Comparison of ENCODE assay signal across 8 cellular contexts in genomic region chr14:33839193-33840076, GRCh38.
DNase-seq lines count a peak whose midpoint lies in the region; ATAC-seq and TF ChIP-seq lines count a peak whose summit lies in the region.

No MANE protein-coding gene starts in this region.

- no peaks in the 10 kb centered on the region for H3K79me2 ChIP-seq in GM23248 (ENCODE audit: insufficient read depth)
- no peaks in the 10 kb centered on the region for H3K79me2 ChIP-seq in mesendoderm (ENCODE audit: control insufficient read depth, insufficient read depth, low read length)

- in situ Hi-C loops in GM23248 (cut with MboI): loop anchor here (25.0 kb wide), 1 partner anchor 248 kb away; no protein-coding TSS in a partner anchor

- no peak overlapping the region for H3K23ac ChIP-seq in mesendoderm (ENCODE audit: low read length)

- peaks cover 27% of the 10 kb centered on the region for H3K27me3 ChIP-seq in GM23248 (replicated peaks; ENCODE audit: insufficient read depth)
- peaks cover 0 to 3% (median 0%) of the 10 kb centered on the region in 45 donors for H3K27me3 ChIP-seq in dorsolateral prefrontal cortex
- no peaks in the 10 kb centered on the region for H3K27me3 ChIP-seq in mesendoderm (ENCODE audit: insufficient read depth, low read length, poor library complexity)

- H3K18ac ChIP-seq in mesendoderm (ENCODE audit: low read length): no peak overlapping the region

- ATAC-seq in stimulated activated naive CD8-positive, alpha-beta T cell treated with anti-CD3 and anti-CD28 coated beads, Interleukin-15, Interleukin-2, amounts not matched to agents 100 U/mL and 50 U/mL, for 24 hours: no peak
- ATAC-seq in HG03135 (IDR thresholded peaks at IDR 0.05; ENCODE audit: unreplicated experiment): no peak

- H2AK5ac ChIP-seq in mesendoderm (ENCODE audit: low read length): no peak overlapping the region

- H4K20me1 ChIP-seq in GM23248 (ENCODE audit: insufficient read depth): no peaks in the 10 kb centered on the region

- H3K56ac ChIP-seq in mesendoderm (ENCODE audit: low read length): no peak overlapping the region

- 23 to 25% methylated on average over 16 of the region's 16 CpGs for WGBS in GM23248 (ENCODE audit: low coverage in 1 of 2, low lambda C conversion rate in 2 of 2, missing lambda C conversion rate in 2 of 2), 2 experiments
- WGBS in mesendoderm (ENCODE audit: extremely low coverage, insufficient coverage, low lambda C conversion rate): no CpG with 5 or more reads among the region's 16 CpGs

- no peak overlapping the region for H2BK15ac ChIP-seq in mesendoderm (replicated peaks; ENCODE audit: low read depth)

- intact Hi-C loops in dorsolateral prefrontal cortex (cut with DNase I): loop anchor here (2.0 to 10.0 kb wide), 5 partner anchors 98 to 465 kb away; no protein-coding TSS in a partner anchor

- H3K4me1 Mint-ChIP-seq in activated CD4-positive, alpha-beta T cell treated with anti-CD3 and anti-CD28 coated beads, Interleukin-2, amount 10 ng/mL, durations not matched to agents 7 days and 5 days: peaks cover 26% of the 10 kb centered on the region

- CTCF ChIA-PET in activated CD4-positive, alpha-beta T cell treated with anti-CD3 and anti-CD28 coated beads, Interleukin-2, amount 10 ng/mL, durations not matched to agents 7 days and 5 days (lab: Charles Lee): interaction anchor here (0.7 to 3.2 kb wide), 3 partner anchors 179 to 259 kb away, joined by 3 to 16 read pairs (median 5); no protein-coding TSS in a partner anchor

- H2BK120ac ChIP-seq in mesendoderm (ENCODE audit: low read depth, low read length): no peak overlapping the region

- no peak overlapping the region for H3K9ac ChIP-seq in GM23248
- H3K9ac ChIP-seq in mesendoderm (ENCODE audit: low read length): no peak overlapping the region

- H4K8ac ChIP-seq in mesendoderm (ENCODE audit: low read depth, low read length): no peak overlapping the region

- H3K9me3 Mint-ChIP-seq in activated CD4-positive, alpha-beta T cell treated with anti-CD3 and anti-CD28 coated beads, Interleukin-2, amount 10 ng/mL, durations not matched to agents 7 days and 5 days: no peaks in the 10 kb centered on the region

- no peak overlapping the region for H2AFZ ChIP-seq in GM23248

- no peak overlapping the region for H4K5ac ChIP-seq in mesendoderm (ENCODE audit: low read length)

- H3K9me3 ChIP-seq in GM23248 (ENCODE audit: low read depth): no peaks in the 10 kb centered on the region

- no peaks in the 10 kb centered on the region for H3K9me2 ChIP-seq in GM23248 (ENCODE audit: insufficient read depth)

- POLR2A ChIA-PET in activated CD4-positive, alpha-beta T cell treated with anti-CD3 and anti-CD28 coated beads, Interleukin-2, amount 10 ng/mL, durations not matched to agents 7 days and 5 days (lab: Charles Lee): no interaction called here

- no peak overlapping the region for H2BK5ac ChIP-seq in mesendoderm (ENCODE audit: low read length)

- peak; percentile 64 for DNase-seq in COLO668 (lab: John Stamatoyannopoulos, UW; ENCODE audit: unreplicated experiment)
- DNase-seq in GM23248: peak; percentile 76
- peak; percentile 36 for DNase-seq in NCI-H2196 treated with DMSO at 0.1 percent for 48 hours (lab: John Stamatoyannopoulos, UW; ENCODE audit: unreplicated experiment)
- DNase-seq in activated CD4-positive, alpha-beta T cell treated with anti-CD3 and anti-CD28 coated beads, Interleukin-2, amount 10 ng/mL, durations not matched to agents 7 days and 5 days: peak; percentile 73
- peak in 8 of 10 donors; percentile 36 to 70 (median 56) for DNase-seq in dorsolateral prefrontal cortex
- peak; percentile 45 for DNase-seq in mesendoderm
- peak; percentile 50 for DNase-seq in stimulated activated naive CD8-positive, alpha-beta T cell treated with anti-CD3 and anti-CD28 coated beads, Interleukin-15, Interleukin-2, amounts not matched to agents 100 U/mL and 50 U/mL, for 24 hours

- H3K36me3 ChIP-seq in GM23248 (ENCODE audit: low read depth): no peaks in the 10 kb centered on the region
- no peaks in the 10 kb centered on the region for H3K36me3 ChIP-seq in mesendoderm (ENCODE audit: control insufficient read depth, insufficient read depth, low read length)

- no peaks in the 10 kb centered on the region for H3K79me1 ChIP-seq in mesendoderm (ENCODE audit: low read length)

- no peak overlapping the region for H3K4ac ChIP-seq in mesendoderm (ENCODE audit: low read depth, low read length)

- H3K27me3 Mint-ChIP-seq in activated CD4-positive, alpha-beta T cell treated with anti-CD3 and anti-CD28 coated beads, Interleukin-2, amount 10 ng/mL, durations not matched to agents 7 days and 5 days: peaks cover 3% of the 10 kb centered on the region

- no peak overlapping the region for H3K27ac Mint-ChIP-seq in activated CD4-positive, alpha-beta T cell treated with anti-CD3 and anti-CD28 coated beads, Interleukin-2, amount 10 ng/mL, durations not matched to agents 7 days and 5 days

- no peaks in the 10 kb centered on the region for H3F3A ChIP-seq in GM23248 (ENCODE audit: insufficient read depth)

- no peak overlapping the region for H3K4me3 Mint-ChIP-seq in activated CD4-positive, alpha-beta T cell treated with anti-CD3 and anti-CD28 coated beads, Interleukin-2, amount 10 ng/mL, durations not matched to agents 7 days and 5 days

- TF ChIP-seq CTCF in dorsolateral prefrontal cortex (IDR thresholded peaks at IDR 0.05 in 54 of 56, conservative IDR thresholded peaks at IDR 0.05 in 2 of 56; ENCODE audit: low read depth in 1 of 56, partially characterized antibody in 56 of 56): peak; percentile 81 to 97 (median 92)

- no peaks in the 10 kb centered on the region for H3K36me3 Mint-ChIP-seq in activated CD4-positive, alpha-beta T cell treated with anti-CD3 and anti-CD28 coated beads, Interleukin-2, amount 10 ng/mL, durations not matched to agents 7 days and 5 days (ENCODE audit: low read depth)

- H3K27ac ChIP-seq in GM23248 (no peak overlapping the region), dorsolateral prefrontal cortex (peak overlapping the region in 14 of 59 donors; percentile 0 to 75 (median 24)), mesendoderm (ENCODE audit: low read depth, low read length) (no peak overlapping the region)

- no peaks in the 10 kb centered on the region for H3K4me1 ChIP-seq in GM23248 (ENCODE audit: insufficient read depth)
- H3K4me1 ChIP-seq in mesendoderm (ENCODE audit: control insufficient read depth, low read depth, low read length): peaks cover 6% of the 10 kb centered on the region

- no peak overlapping the region for H3K4me3 ChIP-seq in GM23248
- H3K4me3 ChIP-seq in dorsolateral prefrontal cortex: peak overlapping the region in 4 of 59 donors; percentile 11 to 20 (median 16)
- no peak overlapping the region for H3K4me3 ChIP-seq in mesendoderm (ENCODE audit: low read length)

- H3K4me2 ChIP-seq in GM23248 (ENCODE audit: unreplicated experiment) (peak overlapping the region; percentile 21), mesendoderm (ENCODE audit: low read length) (no peak overlapping the region)
